8 cellular contexts compared by ENCODE assay signal in the genomic region with DNA sequence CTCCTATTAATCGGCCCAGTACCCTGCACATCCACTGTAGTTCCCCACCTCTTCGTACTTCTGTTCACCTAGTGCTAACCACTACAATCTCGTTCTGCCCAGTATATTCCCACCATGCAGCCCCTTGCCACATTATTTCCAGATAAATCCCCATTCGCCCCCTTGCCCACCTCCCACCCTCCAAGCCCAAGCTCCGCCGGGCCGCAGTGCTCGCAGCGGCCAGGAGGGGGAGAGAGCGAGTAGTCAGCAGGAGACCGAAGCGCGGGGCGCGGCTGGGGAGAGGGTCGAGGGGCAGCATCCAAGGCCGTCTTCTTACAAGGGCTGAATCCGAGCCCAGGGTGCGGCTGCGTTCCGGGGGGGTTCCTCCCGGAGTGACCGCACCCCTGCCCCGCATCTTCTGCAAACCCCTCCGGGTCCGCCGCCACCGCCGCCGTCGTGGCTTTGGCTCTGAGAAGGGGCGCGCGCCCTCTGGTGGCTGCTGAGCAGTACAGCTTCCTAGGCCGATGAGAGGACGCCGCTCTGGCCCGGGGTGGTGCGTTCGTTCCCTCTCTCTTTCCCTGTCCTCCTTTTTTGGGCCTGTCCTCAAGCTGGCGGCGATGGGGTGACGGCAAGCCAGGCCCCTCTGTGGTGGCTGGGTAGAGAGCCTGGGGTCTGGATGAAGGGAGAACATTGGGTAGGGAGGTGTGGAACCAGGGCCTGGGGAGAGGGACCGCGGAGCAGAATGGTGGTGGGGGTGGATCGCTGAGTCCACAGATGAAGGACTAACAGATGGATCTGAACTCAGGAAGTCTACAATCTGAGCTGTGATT. TPM values are rescaled to one million over a fixed set of nuclear protein-coding genes. Genes with fewer than 3 reads are reported as not detected.
DNase-seq lines count a peak whose midpoint lies in the region; ATAC-seq and TF ChIP-seq lines count a peak whose summit lies in the region.

No MANE protein-coding gene starts in this region.

- no TSS peak for BruUV-seq in Panc1 (replicated peaks; lab: Mats Ljungman, UMichigan)

- no peaks in the 10 kb centered on the region for H3K9me3 ChIP-seq in CD8-positive, alpha-beta T cell (ENCODE audit: low read length)
- no peaks in the 10 kb centered on the region for H3K9me3 ChIP-seq in Panc1 (ENCODE audit: control insufficient read depth, insufficient read depth, low read depth, low read length)

- POLR2A ChIA-PET in CD8-positive, alpha-beta T cell (lab: Charles Lee) = interaction anchor here (1.0 to 1.9 kb wide), 7 partner anchors 17 to 133 kb away, joined by 3 to 12 read pairs (median 4); partner anchors contain the start of gene CXXC5
- POLR2A ChIA-PET in Panc1 (lab: Charles Lee) = interaction anchor here (0.6 kb wide), 1 partner anchor 323 kb away, joined by 5 read pairs; no protein-coding TSS in a partner anchor

- H3K9me3 Mint-ChIP-seq in CD8-positive, alpha-beta T cell = no peaks in the 10 kb centered on the region
- H3K9me3 Mint-ChIP-seq in nephron progenitor cell = no peaks in the 10 kb centered on the region
- H3K9me3 Mint-ChIP-seq in stimulated activated naive CD8-positive, alpha-beta T cell treated with anti-CD3 and anti-CD28 coated beads, Interleukin-15, amount 100 ng/mL, for 72 hours = no peaks in the 10 kb centered on the region

- peak overlapping the region; percentile 67 for H3K4me3 Mint-ChIP-seq in CD8-positive, alpha-beta T cell
- H3K4me3 Mint-ChIP-seq in nephron progenitor cell = peak overlapping the region; percentile 77
- peak overlapping the region; percentile 72 to 78 for H3K4me3 Mint-ChIP-seq in stimulated activated naive CD8-positive, alpha-beta T cell treated with anti-CD3 and anti-CD28 coated beads, Interleukin-15, amount 100 ng/mL, for 72 hours

- peak; percentile 74 to 93 (median 81) for DNase-seq in CD8-positive, alpha-beta T cell
- DNase-seq in HL-60 (ENCODE audit: low read depth in 1 of 2, low spot score in 1 of 2) (peak in 1 of 2 experiments; percentile 50), Panc1 (ENCODE audit: low read depth, low spot score) (peak; percentile 57), fibroblast of the aortic adventitia (ENCODE audit: low read depth) (peak; percentile 71), nephron progenitor cell (peak; percentile 90)
- DNase-seq in activated T-helper 9 cell treated with anti-CD3 and anti-CD28 coated beads, Interleukin-2, amount 50 U/mL, for 16 hours (ENCODE audit: low read depth) = peak; percentile 74
- DNase-seq in stimulated activated naive CD8-positive, alpha-beta T cell treated with anti-CD3 and anti-CD28 coated beads, Interleukin-15, amount 100 ng/mL, for 72 hours = peak; percentile 81 to 82

- no peak overlapping the region for H3K27ac ChIP-seq in CD8-positive, alpha-beta T cell (ENCODE audit: low read depth, low read length)
- H3K27ac ChIP-seq in HL-60 (replicated peaks) (no peak overlapping the region), Panc1 (ENCODE audit: low read length) (peak overlapping the region; percentile 70)

- peak; percentile 100 for TF ChIP-seq CTCF in CD8-positive, alpha-beta T cell (IDR thresholded peaks at IDR 0.05)
- TF ChIP-seq CTCF in HL-60 (IDR thresholded peaks at IDR 0.05; ENCODE audit: insufficient read depth, low read length) (no peak), Panc1 (IDR thresholded peaks at IDR 0.05) (peak; percentile 100), fibroblast of the aortic adventitia (IDR thresholded peaks at IDR 0.05; ENCODE audit: insufficient read depth, low read length) (peak; percentile 88), nephron progenitor cell (IDR thresholded peaks at IDR 0.05) (peak; percentile 97)

- in situ Hi-C loops in Panc1 (cut with HindIII; ENCODE audit: low pct_unique_long_range_greater_than_20kb, low sequenced_read_pairs) = no loop called here

- peaks cover 24% of the 10 kb centered on the region for H3K27me3 Mint-ChIP-seq in CD8-positive, alpha-beta T cell (ENCODE audit: low read depth)
- H3K27me3 Mint-ChIP-seq in nephron progenitor cell (ENCODE audit: low read depth, poor library complexity) = peaks cover 28% of the 10 kb centered on the region
- H3K27me3 Mint-ChIP-seq in stimulated activated naive CD8-positive, alpha-beta T cell treated with anti-CD3 and anti-CD28 coated beads, Interleukin-15, amount 100 ng/mL, for 72 hours = peaks cover 46% of the 10 kb centered on the region

- H3K36me3 Mint-ChIP-seq in CD8-positive, alpha-beta T cell = no peaks in the 10 kb centered on the region
- no peaks in the 10 kb centered on the region for H3K36me3 Mint-ChIP-seq in nephron progenitor cell (ENCODE audit: low read depth)

- peak overlapping the region; percentile 67 for H3K4me3 ChIP-seq in CD8-positive, alpha-beta T cell (ENCODE audit: low read depth, low read length)
- H3K4me3 ChIP-seq in HL-60 (replicated peaks; ENCODE audit: insufficient read depth, low read length) (peak overlapping the region; percentile 47), Panc1 (ENCODE audit: low read depth in 2 of 2, low read length in 2 of 2) (peak overlapping the region; percentile 50 to 57), fibroblast of the aortic adventitia (ENCODE audit: low read depth, low read length) (peak overlapping the region; percentile 72)

- H3K36me3 ChIP-seq in CD8-positive, alpha-beta T cell (ENCODE audit: insufficient read depth, low read length) = no peaks in the 10 kb centered on the region
- H3K36me3 ChIP-seq in Panc1 (ENCODE audit: control insufficient read depth, insufficient read depth, low read length) = no peaks in the 10 kb centered on the region

- H3K4me1 Mint-ChIP-seq in CD8-positive, alpha-beta T cell (ENCODE audit: low read depth) = peaks cover 16% of the 10 kb centered on the region
- peaks cover 66% of the 10 kb centered on the region for H3K4me1 Mint-ChIP-seq in nephron progenitor cell
- H3K4me1 Mint-ChIP-seq in stimulated activated naive CD8-positive, alpha-beta T cell treated with anti-CD3 and anti-CD28 coated beads, Interleukin-15, amount 100 ng/mL, for 72 hours = peaks cover 20% of the 10 kb centered on the region

- peak; percentile 92 for ATAC-seq in CD8-positive, alpha-beta T cell
- ATAC-seq in GM19455 (IDR thresholded peaks at IDR 0.05; ENCODE audit: unreplicated experiment) = peak; percentile 91
- ATAC-seq in Panc1 = peak; percentile 92
- ATAC-seq in stimulated activated naive CD8-positive, alpha-beta T cell treated with anti-CD3 and anti-CD28 coated beads, Interleukin-15, amount 100 ng/mL, for 72 hours = peak; percentile 87

- intact Hi-C loops in CD8-positive, alpha-beta T cell (cut with DNase I, micrococcal nuclease) = loop anchor here (1.0 to 5.0 kb wide), 8 partner anchors 18 to 343 kb away; no protein-coding TSS in a partner anchor
- intact Hi-C loops in Panc1 (cut with micrococcal nuclease; ENCODE audit: unreplicated experiment) = loop anchor here (1.0 kb wide), 1 partner anchor 130 kb away; no protein-coding TSS in a partner anchor

- H3K27ac Mint-ChIP-seq in CD8-positive, alpha-beta T cell = no peak overlapping the region
- H3K27ac Mint-ChIP-seq in nephron progenitor cell = no peak overlapping the region
- H3K27ac Mint-ChIP-seq in stimulated activated naive CD8-positive, alpha-beta T cell treated with anti-CD3 and anti-CD28 coated beads, Interleukin-15, amount 100 ng/mL, for 72 hours = peak overlapping the region in 1 of 2 donors; percentile 55

- peaks cover 5% of the 10 kb centered on the region for H3K27me3 ChIP-seq in CD8-positive, alpha-beta T cell (ENCODE audit: insufficient read depth, low read length)
- peaks cover 3% of the 10 kb centered on the region for H3K27me3 ChIP-seq in HL-60 (ENCODE audit: insufficient read depth, poor library complexity, severe bottlenecking)
- H3K27me3 ChIP-seq in Panc1 (ENCODE audit: control insufficient read depth, insufficient read depth, low read length) = no peaks in the 10 kb centered on the region

- H3K4me1 ChIP-seq in CD8-positive, alpha-beta T cell (ENCODE audit: insufficient read depth, low read length) = peaks cover 20% of the 10 kb centered on the region
- H3K4me1 ChIP-seq in Panc1 (ENCODE audit: control insufficient read depth, insufficient read depth, low read length) = peaks cover 7% of the 10 kb centered on the region; the same call in 1 of the 2 replicates

- CTCF ChIA-PET in CD8-positive, alpha-beta T cell (lab: Charles Lee) = interaction anchor here (0.6 to 6.7 kb wide), 45 partner anchors 9 to 1580 kb away, joined by 3 to 178 read pairs (median 4); no protein-coding TSS in a partner anchor
- CTCF ChIA-PET in Panc1 (lab: Charles Lee) = interaction anchor here (0.6 to 2.8 kb wide), 17 partner anchors 9 to 391 kb away, joined by 3 to 24 read pairs (median 4); no protein-coding TSS in a partner anchor

RNA-seq across cellular contexts. Expression of gene PSD2, which starts 30.0 kb away (rescaled TPM):
- under 1 TPM; 0.17 to 0.30 TPM for total RNA-seq in CD8-positive, alpha-beta T cell
- total RNA-seq in Panc1 (2021; ENCODE audit: unreplicated experiment) (0.05 TPM), fibroblast of the aortic adventitia (ENCODE audit: low replicate concordance) (0.08 TPM in 1 of 2 replicates, not detected in the other)
- polyA plus RNA-seq in Panc1 (2012; ENCODE audit: insufficient read length) = 0.13 TPM
